In genomic region chr22:49925525-49926128, GRCh38 we compare ENCODE assay signal across 1 cellular context.
TF ChIP-seq lines count a peak whose summit lies in the region.

No MANE protein-coding gene starts in this region.

TF ChIP-seq in IMR-90, 13 proteins besides CTCF, POLR2A, EP300 and RAD21:
- TF ChIP-seq ELK1 (IDR thresholded peaks at IDR 0.05; ENCODE audit: borderline replicate concordance, low read depth, low read length): no peak
- TF ChIP-seq RFX5 (IDR thresholded peaks at IDR 0.05; ENCODE audit: low read depth, low read length): no peak
- no peak for TF ChIP-seq RCOR1 (IDR thresholded peaks at IDR 0.05; ENCODE audit: insufficient replicate concordance, low read length)
- TF ChIP-seq SMC3 (IDR thresholded peaks at IDR 0.05; ENCODE audit: low read depth, low read length): no peak
- TF ChIP-seq, protein P1, sequence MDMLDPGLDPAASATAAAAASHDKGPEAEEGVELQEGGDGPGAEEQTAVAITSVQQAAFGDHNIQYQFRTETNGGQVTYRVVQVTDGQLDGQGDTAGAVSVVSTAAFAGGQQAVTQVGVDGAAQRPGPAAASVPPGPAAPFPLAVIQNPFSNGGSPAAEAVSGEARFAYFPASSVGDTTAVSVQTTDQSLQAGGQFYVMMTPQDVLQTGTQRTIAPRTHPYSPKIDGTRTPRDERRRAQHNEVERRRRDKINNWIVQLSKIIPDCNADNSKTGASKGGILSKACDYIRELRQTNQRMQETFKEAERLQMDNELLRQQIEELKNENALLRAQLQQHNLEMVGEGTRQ (IDR thresholded peaks at IDR 0.05; ENCODE audit: low read depth, low read length): no peak
- no peak for TF ChIP-seq CEBPB (IDR thresholded peaks at IDR 0.05; ENCODE audit: low read depth, low read length)
- no peak for TF ChIP-seq MXI1 (IDR thresholded peaks at IDR 0.05; ENCODE audit: borderline replicate concordance, low read depth, low read length)
- TF ChIP-seq NFE2L2 (IDR thresholded peaks at IDR 0.05; ENCODE audit: low read depth, low read length): no peak
- TF ChIP-seq CHD1 (IDR thresholded peaks at IDR 0.05; ENCODE audit: low read depth, low read length): no peak
- no peak for TF ChIP-seq MAFK (IDR thresholded peaks at IDR 0.05; ENCODE audit: low read depth, low read length)
- TF ChIP-seq MAZ (IDR thresholded peaks at IDR 0.05; ENCODE audit: borderline replicate concordance, low read depth, low read length): no peak
- TF ChIP-seq FOS (IDR thresholded peaks at IDR 0.05; ENCODE audit: low read depth, low read length): no peak
- no peak for TF ChIP-seq BHLHE40 (IDR thresholded peaks at IDR 0.05; ENCODE audit: low read depth, low read length)
TF ChIP-seq in IMR-90: peak in this region for 0.
